Comparison of ENCODE assay signal across 27 cellular contexts in the genomic region with DNA sequence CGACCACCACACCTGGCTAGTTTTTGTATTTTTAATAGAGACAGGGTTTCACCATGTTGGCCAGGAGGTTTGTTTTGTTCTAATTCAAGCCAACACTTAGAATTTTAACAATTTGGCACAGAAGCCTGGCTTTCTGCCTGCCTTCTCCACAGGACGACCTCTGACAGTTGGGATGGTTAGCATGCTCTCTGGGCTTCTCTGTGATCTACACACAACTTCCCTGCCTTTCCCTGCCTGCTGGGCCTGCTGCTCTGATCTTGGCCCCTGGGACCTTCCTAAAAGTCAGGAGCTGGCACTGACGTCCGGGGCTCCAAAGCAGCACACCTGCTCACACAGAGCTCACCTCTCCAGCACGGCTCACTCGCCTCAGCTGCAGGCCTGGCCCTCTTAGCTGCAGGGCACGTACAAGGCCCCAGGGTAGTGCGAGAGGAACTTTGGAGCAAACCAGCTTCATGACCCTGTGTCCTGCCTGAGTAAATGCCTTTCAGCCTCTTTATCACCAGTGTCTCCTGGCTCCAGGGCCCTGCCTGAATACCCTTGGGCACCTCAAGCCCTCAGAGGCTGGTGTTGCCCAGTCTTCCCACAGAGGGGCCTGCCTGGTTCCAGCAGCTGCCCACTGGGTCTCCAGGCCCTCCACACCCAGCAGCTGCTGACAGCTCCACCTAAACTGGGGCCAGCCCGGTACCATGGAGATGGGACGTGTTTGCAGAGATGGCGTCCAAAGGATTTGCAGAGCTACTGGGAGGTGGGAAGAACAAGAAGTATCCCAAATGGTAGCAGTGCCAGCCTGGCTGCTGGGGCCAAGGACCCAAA.
DNase-seq lines count a peak whose midpoint lies in the region; ATAC-seq and TF ChIP-seq lines count a peak whose summit lies in the region.
"Had no signal": no experiment of that assay in that cellular context is flagged by ENCODE, and none has a peak within 500 bp of the region (broad histone marks: within the 10 kb centered on the region; RNA-seq: fewer than 3 reads in every experiment).

No MANE protein-coding gene starts in this region.

- POLR2A ChIA-PET in IMR-90 (lab: Charles Lee; ENCODE audit: unreplicated experiment) (no interaction called here), WTC11 (lab: Charles Lee) (no interaction called here)
- POLR2A ChIA-PET in activated CD4-positive, alpha-beta T cell treated with anti-CD3 and anti-CD28 coated beads, Interleukin-2, amount 10 ng/mL, durations not matched to agents 7 days and 5 days (lab: Charles Lee), result no interaction called here

- no TSS peak for BruUV-seq in IMR-90 (replicated peaks; lab: Mats Ljungman, UMichigan)

- no peaks in the 10 kb centered on the region for H3K36me3 Mint-ChIP-seq in WTC11
- no peaks in the 10 kb centered on the region for H3K36me3 Mint-ChIP-seq in activated CD4-positive, alpha-beta T cell treated with anti-CD3 and anti-CD28 coated beads, Interleukin-2, amount 10 ng/mL, durations not matched to agents 7 days and 5 days (ENCODE audit: low read depth)
- H3K36me3 Mint-ChIP-seq: activated naive CD4-positive, alpha-beta T cell treated with anti-CD3 and anti-CD28 coated beads, Interleukin-2, amount 50 U/mL, for 24 hours; CD14-positive monocyte; naive thymus-derived CD8-positive, alpha-beta T cell had no signal

- no peak overlapping the region for H2AK9ac ChIP-seq in IMR-90 (replicated peaks; ENCODE audit: low read depth, low read length, poor library complexity)

- H2AFZ ChIP-seq in IMR-90 (replicated peaks; ENCODE audit: low read length, poor library complexity) (peak overlapping the region; percentile 63), neuronal stem cell (ENCODE audit: low read length) (no peak overlapping the region)

- H4K20me1 ChIP-seq in IMR-90 (ENCODE audit: insufficient read depth, low read length), result no peaks in the 10 kb centered on the region

- H3K9me1 ChIP-seq in IMR-90 (ENCODE audit: insufficient read depth, low read length), result 0 out of 2 replicates have a peak, but pooled peaks cover 3% of the 10 kb centered on the region

- H3K14ac ChIP-seq in IMR-90 (replicated peaks; ENCODE audit: low read depth, low read length) (no peak overlapping the region), neuronal stem cell (ENCODE audit: low read length) (peak overlapping the region; percentile 41)

- dilution Hi-C loops in IMR-90 (cut with HindIII; ENCODE audit: low sequenced_read_pairs, unreplicated experiment), result no loop called here

- no peak overlapping the region for H3K27ac ChIP-seq in IMR-90 (ENCODE audit: insufficient read depth, low read length)
- no peak overlapping the region for H3K27ac ChIP-seq in neuronal stem cell (replicated peaks; ENCODE audit: low read length)
- H3K27ac ChIP-seq: 22Rv1, KMS-11, pancreas had no signal

- H3K4me3 Mint-ChIP-seq in WTC11, result no peak overlapping the region
- no peak overlapping the region for H3K4me3 Mint-ChIP-seq in activated CD4-positive, alpha-beta T cell treated with anti-CD3 and anti-CD28 coated beads, Interleukin-2, amount 10 ng/mL, durations not matched to agents 7 days and 5 days
- H3K4me3 Mint-ChIP-seq: activated B cell treated with CpG ODN at 0.5 μM for 24 hours; activated naive CD4-positive, alpha-beta T cell treated with anti-CD3 and anti-CD28 coated beads, Interleukin-2, amount 50 U/mL, for 24 hours; activated T-helper 17 cell treated with anti-CD3 and anti-CD28 coated beads, Interleukin-2, amount 50 U/mL, for 72 hours; CD14-positive monocyte; naive thymus-derived CD8-positive, alpha-beta T cell had no signal

- no peak overlapping the region for H2BK20ac ChIP-seq in IMR-90 (ENCODE audit: low read depth, low read length)

- H3K23ac ChIP-seq in IMR-90 (ENCODE audit: low read depth, low read length) (no peak overlapping the region), neuronal stem cell (ENCODE audit: low read depth, low read length, poor library complexity) (no peak overlapping the region)

- TF ChIP-seq POLR2A in IMR-90 (IDR thresholded peaks at IDR 0.05; ENCODE audit: low read depth, low read length), result no peak

- in situ Hi-C loops in IMR-90 (cut with MboI; ENCODE audit: low sequenced_read_pairs), result no loop called here

- H2BK12ac ChIP-seq in neuronal stem cell (ENCODE audit: low read length), result no peak overlapping the region

- H3K9ac ChIP-seq in IMR-90 (ENCODE audit: low read depth, low read length) (no peak overlapping the region), neuronal stem cell (ENCODE audit: low read depth, low read length, poor library complexity) (peak overlapping the region; percentile 34)
- H3K9ac ChIP-seq: KMS-11 had no signal

- peaks cover 3% of the 10 kb centered on the region; the same call in 1 of the 2 replicates for H3K27me3 ChIP-seq in IMR-90 (ENCODE audit: control insufficient read depth, insufficient read depth, low read length)
- peaks cover 0 to 8% (median 0%) of the 10 kb centered on the region in 3 experiments for H3K27me3 ChIP-seq in neuronal stem cell (ENCODE audit: control insufficient read depth in 3 of 3, insufficient read depth in 3 of 3, low read depth in 1 of 3, low read length in 3 of 3)
- H3K27me3 ChIP-seq: pancreas had no signal

- no peak overlapping the region for H3K56ac ChIP-seq in IMR-90 (ENCODE audit: extremely low read depth, insufficient read depth, low read length)

- H2BK5ac ChIP-seq in IMR-90 (ENCODE audit: low read depth, low read length, poor library complexity, severe bottlenecking), result no peak overlapping the region
- no peak overlapping the region for H2BK5ac ChIP-seq in neuronal stem cell (ENCODE audit: low read length)

- DNase-seq in DMS53 (lab: John Stamatoyannopoulos, UW) (peak; percentile 8), DMS53 treated with DMSO at 0.1 percent for 48 hours (lab: John Stamatoyannopoulos, UW; ENCODE audit: unreplicated experiment) (no peak), IMR-90 (no peak), fibroblast of peridontal ligament (ENCODE audit: extremely low read depth) (peak; percentile 11), neuronal stem cell (ENCODE audit: low spot score) (no peak), WTC11 (ENCODE audit: low spot score) (no peak), cerebellar nuclear complex (lab: John Stamatoyannopoulos, UW) (no peak)
- DNase-seq in activated CD4-positive, alpha-beta T cell treated with anti-CD3 and anti-CD28 coated beads, Interleukin-2, amount 10 ng/mL, durations not matched to agents 7 days and 5 days, result no peak
- DNase-seq: activated B cell treated with CpG ODN at 0.5 μM for 24 hours; activated CD4-positive, alpha-beta T cell treated with anti-CD3 and anti-CD28 coated beads, Interleukin-2, amount 50 U/mL, for 4 hours; activated CD8-positive, alpha-beta memory T cell treated with anti-CD3 and anti-CD28 coated beads, Interleukin-2, amount 50 U/mL, for 48 hours; anterior cingulate cortex; Calu3; EL; hypothalamus; naive thymus-derived CD8-positive, alpha-beta T cell; NCI-H1417 treated with DMSO at 0.1 percent for 48 hours; NCI-H2107; NCI-H510A treated with DMSO at 0.1 percent for 48 hours; pancreas; stimulated activated CD4-positive, alpha-beta T cell treated with anti-CD3 and anti-CD28 coated beads, Interleukin-12 subunit alpha, Interleukin-12 subunit beta, amount 100 ng/mL, for 4 hours; stimulated activated CD4-positive, alpha-beta T cell treated with anti-CD3 and anti-CD28 coated beads, Interleukin-4, amount 100 ng/mL, for 1 hour had no signal

- H4K5ac ChIP-seq in IMR-90 (ENCODE audit: low read depth, low read length), result no peak overlapping the region

- ATAC-seq in IMR-90 (ENCODE audit: low read depth), result no peak; the same call in 1 of the 2 replicates
- ATAC-seq in WTC11, result no peak
- ATAC-seq: activated T-helper 17 cell treated with anti-CD3 and anti-CD28 coated beads, Interleukin-2, amount 50 U/mL, for 72 hours; naive thymus-derived CD8-positive, alpha-beta T cell; pancreas had no signal

- intact Hi-C loops in IMR-90 (cut with micrococcal nuclease), result no loop called here

- H3K27ac Mint-ChIP-seq in WTC11, result no peak overlapping the region
- H3K27ac Mint-ChIP-seq in activated CD4-positive, alpha-beta T cell treated with anti-CD3 and anti-CD28 coated beads, Interleukin-2, amount 10 ng/mL, durations not matched to agents 7 days and 5 days, result no peak overlapping the region
- H3K27ac Mint-ChIP-seq: activated B cell treated with CpG ODN at 0.5 μM for 24 hours; activated naive CD4-positive, alpha-beta T cell treated with anti-CD3 and anti-CD28 coated beads, Interleukin-2, amount 50 U/mL, for 24 hours; activated T-helper 17 cell treated with anti-CD3 and anti-CD28 coated beads, Interleukin-2, amount 50 U/mL, for 72 hours; naive thymus-derived CD8-positive, alpha-beta T cell had no signal

- no peak overlapping the region for H3K18ac ChIP-seq in IMR-90 (ENCODE audit: low read depth, low read length)
- H3K18ac ChIP-seq in neuronal stem cell (ENCODE audit: low read length), result peak overlapping the region; percentile 88

- H3K27me3 Mint-ChIP-seq in WTC11 (ENCODE audit: low read depth), result no peaks in the 10 kb centered on the region
- H3K27me3 Mint-ChIP-seq in activated CD4-positive, alpha-beta T cell treated with anti-CD3 and anti-CD28 coated beads, Interleukin-2, amount 10 ng/mL, durations not matched to agents 7 days and 5 days, result peaks cover 3% of the 10 kb centered on the region

- H4K91ac ChIP-seq in IMR-90 (ENCODE audit: insufficient read depth, low read depth, low read length) (no peak overlapping the region), neuronal stem cell (ENCODE audit: low read depth, low read length, poor library complexity) (no peak overlapping the region)

- H4K8ac ChIP-seq in IMR-90 (ENCODE audit: low read depth in 2 of 2, low read length in 2 of 2), result no peak overlapping the region
- peak overlapping the region; percentile 43 for H4K8ac ChIP-seq in neuronal stem cell (ENCODE audit: low read depth, low read length)

- no peaks in the 10 kb centered on the region for H3K9me3 Mint-ChIP-seq in WTC11
- peaks cover 5% of the 10 kb centered on the region for H3K9me3 Mint-ChIP-seq in activated CD4-positive, alpha-beta T cell treated with anti-CD3 and anti-CD28 coated beads, Interleukin-2, amount 10 ng/mL, durations not matched to agents 7 days and 5 days
- H3K9me3 Mint-ChIP-seq: activated B cell treated with CpG ODN at 0.5 μM for 24 hours; activated naive CD4-positive, alpha-beta T cell treated with anti-CD3 and anti-CD28 coated beads, Interleukin-2, amount 50 U/mL, for 24 hours; naive thymus-derived CD8-positive, alpha-beta T cell had no signal

- no peak overlapping the region for H2AK5ac ChIP-seq in IMR-90 (ENCODE audit: low read depth, low read length)
- H2AK5ac ChIP-seq in neuronal stem cell (ENCODE audit: low read depth, low read length), result peak overlapping the region; percentile 93

- TF ChIP-seq CTCF in IMR-90 (conservative IDR thresholded peaks at IDR 0.05; ENCODE audit: low read depth, low read length) (no peak), WTC11 (IDR thresholded peaks at IDR 0.05) (no peak)

- H3K79me1 ChIP-seq in IMR-90 (ENCODE audit: low read depth in 1 of 2, low read length in 2 of 2) (no peaks in the 10 kb centered on the region), neuronal stem cell (ENCODE audit: low read depth, low read length) (no peaks in the 10 kb centered on the region)

- no peaks in the 10 kb centered on the region for H3K9me3 ChIP-seq in IMR-90 (ENCODE audit: control insufficient read depth, insufficient read depth, low read length)
- no peaks in the 10 kb centered on the region for H3K9me3 ChIP-seq in neuronal stem cell (replicated peaks in 1 of 2; ENCODE audit: control insufficient read depth in 2 of 2, insufficient read depth in 1 of 2, low read depth in 1 of 2, low read length in 2 of 2)
- H3K9me3 ChIP-seq: pancreas had no signal

- peaks cover 4% of the 10 kb centered on the region; the same call in 1 of the 2 replicates for H3K4me1 Mint-ChIP-seq in WTC11
- peaks cover 8% of the 10 kb centered on the region for H3K4me1 Mint-ChIP-seq in activated CD4-positive, alpha-beta T cell treated with anti-CD3 and anti-CD28 coated beads, Interleukin-2, amount 10 ng/mL, durations not matched to agents 7 days and 5 days

- H3K4ac ChIP-seq in IMR-90 (ENCODE audit: low read depth, low read length) (no peak overlapping the region), neuronal stem cell (ENCODE audit: low read length) (no peak overlapping the region)

- CTCF ChIA-PET in IMR-90 (lab: Yijun Ruan, JAX), result no interaction called here
- CTCF ChIA-PET in WTC11 (lab: Charles Lee), result interaction anchor here (0.6 kb wide), 1 partner anchor 1244 kb away, joined by 3 read pairs; no protein-coding TSS in a partner anchor
- CTCF ChIA-PET in activated CD4-positive, alpha-beta T cell treated with anti-CD3 and anti-CD28 coated beads, Interleukin-2, amount 10 ng/mL, durations not matched to agents 7 days and 5 days (lab: Charles Lee), result interaction anchor here (0.7 kb wide), 1 partner anchor 31 kb away, joined by 3 read pairs; no protein-coding TSS in a partner anchor

- no peak overlapping the region for H2BK15ac ChIP-seq in IMR-90 (ENCODE audit: low read depth, low read length)
- peak overlapping the region; percentile 87 for H2BK15ac ChIP-seq in neuronal stem cell (ENCODE audit: low read length)

- no peak overlapping the region for H2BK120ac ChIP-seq in IMR-90 (ENCODE audit: low read depth, low read length)
- no peak overlapping the region for H2BK120ac ChIP-seq in neuronal stem cell (ENCODE audit: low read depth, low read length)

- 73% methylated on average over 5 of the region's 11 CpGs; no CpG with 5 or more reads in 1 of the 2 experiments for WGBS in IMR-90 (ENCODE audit: extremely low coverage in 2 of 2, insufficient read length in 1 of 2), 2 experiments
- no CpG with 5 or more reads among the region's 11 CpGs for WGBS in neuronal stem cell (ENCODE audit: extremely low coverage in 2 of 2, insufficient read length in 2 of 2, insufficient replicate concordance in 1 of 2), 2 donors

- H3K4me2 ChIP-seq in IMR-90 (ENCODE audit: low read depth, low read length) (no peak overlapping the region), neuronal stem cell (ENCODE audit: insufficient read depth, low read length, poor library complexity, severe bottlenecking) (no peak overlapping the region)
- H3K4me2 ChIP-seq: KMS-11 had no signal

- peaks cover 1% of the 10 kb centered on the region; the same call in 1 of the 2 replicates for H3K4me1 ChIP-seq in IMR-90 (ENCODE audit: control insufficient read depth, insufficient read depth, low read length)
- H3K4me1 ChIP-seq in neuronal stem cell (ENCODE audit: control insufficient read depth in 2 of 2, insufficient read depth in 1 of 2, low read depth in 1 of 2, low read length in 2 of 2), result peaks cover 15 to 16% of the 10 kb centered on the region in 2 donors
- H3K4me1 ChIP-seq: pancreas had no signal

- TF ChIP-seq RAD21 in IMR-90 (IDR thresholded peaks at IDR 0.05; ENCODE audit: low read length), result no peak

- H3K36me3 ChIP-seq in IMR-90 (ENCODE audit: control insufficient read depth, insufficient read depth, low read length) (no peaks in the 10 kb centered on the region), neuronal stem cell (replicated peaks in 1 of 2; ENCODE audit: control insufficient read depth in 2 of 2, insufficient read depth in 2 of 2, low read length in 2 of 2) (no peaks in the 10 kb centered on the region)
- H3K36me3 ChIP-seq: pancreas had no signal

- H3K4me3 ChIP-seq in IMR-90 (ENCODE audit: insufficient read depth, low read depth, low read length) (no peak overlapping the region), neuronal stem cell (ENCODE audit: low read length in 2 of 2) (no peak overlapping the region)
- H3K4me3 ChIP-seq: pancreas had no signal

Comparison
In these comparisons a context has a peak if more than half of its experiments do, and no peak if none do; other contexts are left out.
1. DNase-seq: peak in DMS53 (single experiment) and fibroblast of peridontal ligament (single experiment); none in DMS53 treated with DMSO at 0.1 percent for 48 hours (single experiment), IMR-90 (single experiment), neuronal stem cell (single experiment), WTC11 (single experiment), activated CD4-positive, alpha-beta T cell treated with anti-CD3 and anti-CD28 coated beads, Interleukin-2, amount 10 ng/mL, durations not matched to agents 7 days and 5 days (single experiment) and cerebellar nuclear complex (0 of 2).